24 cellular contexts compared by ENCODE assay signal in genomic region chr7:138317044-138317596, GRCh38.
"Had no signal": no experiment of that assay in that cellular context is flagged by ENCODE, and none has a peak within 500 bp of the region (broad histone marks: within the 10 kb centered on the region; RNA-seq: fewer than 3 reads in every experiment).

No MANE protein-coding gene starts in this region.

- H3K36me3 ChIP-seq: gastrocnemius medialis, neural progenitor cell, prostate gland, right atrium auricular region, sigmoid colon, stomach, thyroid gland had no signal

- H3K4me1 Mint-ChIP-seq: memory B cell; naive B cell; stimulated activated effector memory CD8-positive, alpha-beta T cell treated with anti-CD3 and anti-CD28 coated beads, Interleukin-12 subunit alpha, Interleukin-12 subunit beta, amount 100 ng/mL, for 72 hours had no signal

- H3K27me3 ChIP-seq: dorsolateral prefrontal cortex, gastrocnemius medialis, neural progenitor cell, right atrium auricular region, sigmoid colon, stomach, thyroid gland had no signal

- H3K4me3 Mint-ChIP-seq: memory B cell; mesothelial cell of epicardium; naive B cell; natural killer cell treated with Interleukin-12 subunit alpha and Interleukin-12 subunit beta and Interleukin-15 and Interleukin-18, amount 100 ng/mL, for 72 hours; neural progenitor cell; stimulated activated effector memory CD8-positive, alpha-beta T cell treated with anti-CD3 and anti-CD28 coated beads, Interleukin-12 subunit alpha, Interleukin-12 subunit beta, amount 100 ng/mL, for 72 hours had no signal

- H3K27ac Mint-ChIP-seq: memory B cell; naive B cell; natural killer cell treated with Interleukin-12 subunit alpha and Interleukin-12 subunit beta and Interleukin-15 and Interleukin-18, amount 100 ng/mL, for 72 hours; neural progenitor cell; stimulated activated effector memory CD8-positive, alpha-beta T cell treated with anti-CD3 and anti-CD28 coated beads, Interleukin-12 subunit alpha, Interleukin-12 subunit beta, amount 100 ng/mL, for 72 hours had no signal

- H3K4me3 ChIP-seq: dorsolateral prefrontal cortex, gastrocnemius medialis, lung, mucosa of descending colon, neural progenitor cell, prostate gland, right atrium auricular region, sigmoid colon, stomach, thyroid gland had no signal

- H3K36me3 Mint-ChIP-seq: memory B cell; naive B cell; natural killer cell treated with Interleukin-12 subunit alpha and Interleukin-12 subunit beta and Interleukin-15 and Interleukin-18, amount 100 ng/mL, for 72 hours; neural progenitor cell; stimulated activated effector memory CD8-positive, alpha-beta T cell treated with anti-CD3 and anti-CD28 coated beads, Interleukin-12 subunit alpha, Interleukin-12 subunit beta, amount 100 ng/mL, for 72 hours had no signal

- FAIRE-seq: kidney had no signal

- DNase-seq: dorsolateral prefrontal cortex; effector CD4-positive, alpha-beta T cell; foreskin fibroblast; gastrocnemius medialis; head of caudate nucleus; kidney; mucosa of descending colon; naive B cell; sigmoid colon; stimulated activated CD4-positive, alpha-beta T cell treated with anti-CD3 and anti-CD28 coated beads, Interleukin-2, amount 100 ng/mL, for 24 hours; stimulated activated CD4-positive, alpha-beta T cell treated with anti-CD3 and anti-CD28 coated beads, Interleukin-4, amount 100 ng/mL, for 24 hours; stimulated activated naive CD4-positive, alpha-beta T cell treated with Interleukin-2 at 50 U/mL for 16 hours; stomach; thyroid gland; trophoblast cell had no signal

- ATAC-seq: gastrocnemius medialis; mucosa of descending colon; natural killer cell treated with Interleukin-12 subunit alpha and Interleukin-12 subunit beta and Interleukin-15 and Interleukin-18, amount 100 ng/mL, for 72 hours; stimulated activated effector memory CD8-positive, alpha-beta T cell treated with anti-CD3 and anti-CD28 coated beads, Interleukin-12 subunit alpha, Interleukin-12 subunit beta, amount 100 ng/mL, for 72 hours had no signal

- H3K4me2 ChIP-seq: neural progenitor cell had no signal

- H2AFZ ChIP-seq: neural progenitor cell, parathyroid adenoma had no signal

- H3K9me3 ChIP-seq: gastrocnemius medialis, mucosa of descending colon, prostate gland, sigmoid colon, thyroid gland had no signal

- H3K79me2 ChIP-seq: parathyroid adenoma had no signal

- H3K4me1 ChIP-seq: gastrocnemius medialis, neural progenitor cell, parathyroid adenoma, prostate gland, right atrium auricular region, sigmoid colon, thyroid gland had no signal

- H3K9me3 Mint-ChIP-seq: stimulated activated effector memory CD8-positive, alpha-beta T cell treated with anti-CD3 and anti-CD28 coated beads, Interleukin-12 subunit alpha, Interleukin-12 subunit beta, amount 100 ng/mL, for 72 hours had no signal

- H3K9ac ChIP-seq: neural progenitor cell, parathyroid adenoma had no signal

- H3K27me3 Mint-ChIP-seq: memory B cell; natural killer cell treated with Interleukin-12 subunit alpha and Interleukin-12 subunit beta and Interleukin-15 and Interleukin-18, amount 100 ng/mL, for 72 hours had no signal

- H3K27ac ChIP-seq: dorsolateral prefrontal cortex, gastrocnemius medialis, neural progenitor cell, parathyroid adenoma, prostate gland, right atrium auricular region, sigmoid colon, stomach, thyroid gland had no signal
